Comparison of ENCODE assay signal across 15 cellular contexts in genomic region chr16:72926671-72927070, GRCh38.
"Had no signal": no experiment of that assay in that cellular context is flagged by ENCODE, and none has a peak within 500 bp of the region (broad histone marks: within the 10 kb centered on the region; RNA-seq: fewer than 3 reads in every experiment).

No MANE protein-coding gene starts in this region.

- H3K36me3 ChIP-seq: brain microvascular endothelial cell had no signal

- DNase-seq: activated CD4-positive, alpha-beta memory T cell treated with anti-CD3 and anti-CD28 coated beads, Interleukin-2, amount 10 ng/mL, durations not matched to agents 7 days and 5 days; activated CD4-positive, alpha-beta T cell treated with anti-CD3 and anti-CD28 coated beads for 4 hours; activated effector memory CD4-positive, alpha-beta T cell treated with anti-CD3 and anti-CD28 coated beads, Interleukin-2, amount 50 U/mL, for 16 hours; activated T-cell treated with anti-CD3 and anti-CD28 coated beads, Interleukin-2, amount 50 U/mL, for 48 hours; brain microvascular endothelial cell; islet precursor cell; mammary epithelial cell; naive B cell; retina; T-helper 2 cell had no signal

- H3K9me3 Mint-ChIP-seq: activated naive CD4-positive, alpha-beta T cell treated with anti-CD3 and anti-CD28 coated beads, Interleukin-2, amount 50 U/mL, for 72 hours; naive B cell; stimulated activated naive CD8-positive, alpha-beta T cell treated with anti-CD3 and anti-CD28 coated beads, Interleukin-15, Interleukin-2, amounts not matched to agents 100 ng/mL and 50 ng/mL, for 24 hours; WTC11 had no signal

- H3K27ac Mint-ChIP-seq: activated CD4-positive, alpha-beta memory T cell treated with anti-CD3 and anti-CD28 coated beads, Interleukin-2, amount 10 ng/mL, durations not matched to agents 7 days and 5 days; activated naive CD4-positive, alpha-beta T cell treated with anti-CD3 and anti-CD28 coated beads, Interleukin-2, amount 50 U/mL, for 72 hours; stimulated activated naive CD8-positive, alpha-beta T cell treated with anti-CD3 and anti-CD28 coated beads, Interleukin-15, Interleukin-2, amounts not matched to agents 100 ng/mL and 50 ng/mL, for 24 hours had no signal

- ATAC-seq: activated naive CD4-positive, alpha-beta T cell treated with anti-CD3 and anti-CD28 coated beads, Interleukin-2, amount 50 U/mL, for 72 hours; WTC11 had no signal

- H3K27me3 ChIP-seq: brain microvascular endothelial cell had no signal

- H3K27me3 Mint-ChIP-seq: activated CD4-positive, alpha-beta memory T cell treated with anti-CD3 and anti-CD28 coated beads, Interleukin-2, amount 10 ng/mL, durations not matched to agents 7 days and 5 days; naive B cell; stimulated activated naive CD8-positive, alpha-beta T cell treated with anti-CD3 and anti-CD28 coated beads, Interleukin-15, Interleukin-2, amounts not matched to agents 100 ng/mL and 50 ng/mL, for 24 hours had no signal

- H3K4me3 Mint-ChIP-seq: activated CD4-positive, alpha-beta memory T cell treated with anti-CD3 and anti-CD28 coated beads, Interleukin-2, amount 10 ng/mL, durations not matched to agents 7 days and 5 days; stimulated activated naive CD8-positive, alpha-beta T cell treated with anti-CD3 and anti-CD28 coated beads, Interleukin-15, Interleukin-2, amounts not matched to agents 100 ng/mL and 50 ng/mL, for 24 hours; WTC11 had no signal

- H3K4me3 ChIP-seq: skin epidermis had no signal

- H3K27ac ChIP-seq: brain microvascular endothelial cell, parathyroid adenoma, skin epidermis had no signal
